Comparison of ENCODE assay signal across 26 cellular contexts in the genomic region with DNA sequence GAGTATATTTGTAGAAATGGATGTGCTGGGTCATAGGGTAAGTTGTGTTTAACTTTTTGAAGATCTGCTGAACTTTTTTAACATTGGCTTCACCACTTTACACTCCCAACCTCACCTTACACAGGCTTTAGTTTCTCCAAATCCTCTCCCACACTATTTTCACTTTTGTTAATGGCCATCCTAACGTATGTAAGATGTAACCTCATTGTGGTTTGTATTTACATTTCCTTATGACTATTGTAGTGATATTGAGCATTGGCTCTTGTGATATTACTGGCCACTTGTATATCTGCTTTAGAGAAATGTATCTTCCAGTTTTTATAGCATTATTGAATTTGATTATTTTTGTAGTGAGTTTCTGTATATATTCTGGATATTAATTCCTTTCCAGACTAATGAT.
"Had no signal": no experiment of that assay in that cellular context is flagged by ENCODE, and none has a peak within 500 bp of the region (broad histone marks: within the 10 kb centered on the region; RNA-seq: fewer than 3 reads in every experiment).

No MANE protein-coding gene starts in this region.

- H3K4me3 Mint-ChIP-seq: activated CD4-positive, alpha-beta memory T cell treated with anti-CD3 and anti-CD28 coated beads for 36 hours; activated naive CD8-positive, alpha-beta T cell; brain; natural killer cell; neural progenitor cell had no signal

- H3K9me3 Mint-ChIP-seq: activated CD4-positive, alpha-beta memory T cell treated with anti-CD3 and anti-CD28 coated beads for 36 hours; activated T-cell treated with anti-CD3 and anti-CD28 coated beads, Interleukin-2, amount 50 U/mL, for 72 hours; brain; natural killer cell; neural progenitor cell had no signal

- H3K27me3 Mint-ChIP-seq: activated CD4-positive, alpha-beta memory T cell treated with anti-CD3 and anti-CD28 coated beads for 36 hours; activated naive CD8-positive, alpha-beta T cell; brain had no signal

- ATAC-seq: left lobe of liver, lower lobe of right lung, natural killer cell, psoas muscle had no signal

- H3K27ac Mint-ChIP-seq: activated CD4-positive, alpha-beta memory T cell treated with anti-CD3 and anti-CD28 coated beads for 36 hours; activated naive CD8-positive, alpha-beta T cell; activated T-cell treated with anti-CD3 and anti-CD28 coated beads, Interleukin-2, amount 50 U/mL, for 72 hours; brain; neural progenitor cell had no signal

- H3K9me3 ChIP-seq: ascending aorta, lower lobe of right lung, psoas muscle, testis, uterus had no signal

- H3K36me3 Mint-ChIP-seq: brain, natural killer cell, neural progenitor cell had no signal

- H3K4me1 Mint-ChIP-seq: brain, natural killer cell, neural progenitor cell had no signal

- DNase-seq: activated CD4-positive, alpha-beta memory T cell treated with anti-CD3 and anti-CD28 coated beads for 36 hours; activated CD4-positive, alpha-beta T cell treated with anti-CD3 and anti-CD28 coated beads for 48 hours; activated effector memory CD4-positive, alpha-beta T cell treated with Interleukin-2 at 50 U/mL for 16 hours; activated naive CD4-positive, alpha-beta T cell treated with Interleukin-2 at 50 U/mL for 16 hours; activated T-cell treated with anti-CD3 and anti-CD28 coated beads for 4 hours; activated T-cell treated with anti-CD3 and anti-CD28 coated beads, Interleukin-2, amount 50 U/mL, for 72 hours; dorsolateral prefrontal cortex; effector memory CD4-positive, alpha-beta T cell; kidney glomerular epithelial cell; lower lobe of right lung; mesendoderm; natural killer cell; occipital lobe; psoas muscle; stimulated activated CD4-positive, alpha-beta T cell treated with anti-CD3 and anti-CD28 coated beads, Interleukin-15, amount 100 ng/mL, for 24 hours; stimulated activated CD4-positive, alpha-beta T cell treated with anti-CD3 and anti-CD28 coated beads, Interleukin-2, amount 100 ng/mL, for 24 hours; stimulated activated naive CD4-positive, alpha-beta T cell; T-helper 9 cell; testis; trophoblast cell; uterus had no signal
